9 cellular contexts compared by ENCODE assay signal in genomic region chr4:13980317-13980716, GRCh38.
DNase-seq lines count a peak whose midpoint lies in the region; ATAC-seq, FAIRE-seq and TF ChIP-seq lines count a peak whose summit lies in the region.
"Had no signal": no experiment of that assay in that cellular context is flagged by ENCODE, and none has a peak within 500 bp of the region (broad histone marks: within the 10 kb centered on the region; RNA-seq: fewer than 3 reads in every experiment).

No MANE protein-coding gene starts in this region.

- H4K20me1 ChIP-seq in mammary epithelial cell (ENCODE audit: insufficient read depth, low read length), result no peaks in the 10 kb centered on the region

- TF ChIP-seq CTCF in mammary epithelial cell (conservative IDR thresholded peaks at IDR 0.05 in 1 of 2, IDR thresholded peaks at IDR 0.05 in 1 of 2; ENCODE audit: extremely low read depth in 1 of 2, insufficient read depth in 1 of 2, low read depth in 1 of 2, low read length in 2 of 2), result no peak

- H3K27me3 ChIP-seq in mammary epithelial cell (ENCODE audit: insufficient read depth, low read length) (peaks cover 30% of the 10 kb centered on the region), small intestine (ENCODE audit: control insufficient read depth in 2 of 2, insufficient read depth in 2 of 2, low read length in 2 of 2) (no peaks in the 10 kb centered on the region)

- H2AFZ ChIP-seq in mammary epithelial cell (ENCODE audit: low read depth, low read length), result no peak overlapping the region

- ATAC-seq in GM19452 (IDR thresholded peaks at IDR 0.05; ENCODE audit: unreplicated experiment) (peak; percentile 70), HG03558 (IDR thresholded peaks at IDR 0.05; ENCODE audit: extremely low read depth, unreplicated experiment) (peak; percentile 44)
- ATAC-seq in stimulated activated memory B cell treated with anti-CD40 and anti-IgM and Interleukin-4, amounts not matched to agents 10 μg/mL and 1 μg/mL and 100 μg/mL, for 72 hours, result no peak
- ATAC-seq: effector memory CD8-positive, alpha-beta T cell had no signal

- H3K9ac ChIP-seq in mammary epithelial cell (ENCODE audit: insufficient read depth, low read length), result no peak overlapping the region

- H3K36me3 Mint-ChIP-seq in stimulated activated memory B cell treated with anti-CD40 and anti-IgM and Interleukin-4, amounts not matched to agents 10 μg/mL and 1 μg/mL and 100 μg/mL, for 72 hours, result no peaks in the 10 kb centered on the region

- H3K27ac ChIP-seq in mammary epithelial cell (ENCODE audit: insufficient read depth, low read depth, low read length) (no peak overlapping the region), small intestine (ENCODE audit: low read depth in 1 of 2, low read length in 1 of 2) (no peak overlapping the region)

- H3K4me1 ChIP-seq in mammary epithelial cell (ENCODE audit: insufficient read depth, low read length), result peaks cover 8% of the 10 kb centered on the region
- peaks cover 3 to 5% of the 10 kb centered on the region in 2 donors for H3K4me1 ChIP-seq in small intestine (ENCODE audit: control insufficient read depth in 2 of 2, insufficient read depth in 1 of 2, low read depth in 1 of 2, low read length in 1 of 2)

- dilution Hi-C loops in mammary epithelial cell (cut with HindIII; ENCODE audit: low sequenced_read_pairs), result loop anchor here (5.0 kb wide), 1 partner anchor 58 kb away; no protein-coding TSS in a partner anchor

- H3K4me3 ChIP-seq in mammary epithelial cell (replicated peaks in 1 of 3; ENCODE audit: insufficient read depth in 1 of 3, low read depth in 2 of 3, low read length in 3 of 3) (no peak overlapping the region), small intestine (ENCODE audit: low read depth in 1 of 2, low read length in 2 of 2) (no peak overlapping the region)

- no peak for FAIRE-seq in small intestine (lab: Jason Lieb, UNC)

- H3K36me3 ChIP-seq in mammary epithelial cell (ENCODE audit: insufficient read depth, low read length), result no peaks in the 10 kb centered on the region
- H3K36me3 ChIP-seq in small intestine (ENCODE audit: control insufficient read depth in 2 of 2, insufficient read depth in 2 of 2, low read length in 2 of 2), result no peaks in the 10 kb centered on the region

- peaks cover 6% of the 10 kb centered on the region for H3K9me3 Mint-ChIP-seq in stimulated activated memory B cell treated with anti-CD40 and anti-IgM and Interleukin-4, amounts not matched to agents 10 μg/mL and 1 μg/mL and 100 μg/mL, for 72 hours

- 44% methylated on average over 2 of the region's 2 CpGs for WGBS in mammary epithelial cell (ENCODE audit: low coverage, missing lambda C conversion rate)
- 24 to 74% (median 59%) methylated on average over 2 of the region's 2 CpGs for WGBS in small intestine, 3 donors

- H3K27ac Mint-ChIP-seq in stimulated activated memory B cell treated with anti-CD40 and anti-IgM and Interleukin-4, amounts not matched to agents 10 μg/mL and 1 μg/mL and 100 μg/mL, for 72 hours, result no peak overlapping the region
- H3K27ac Mint-ChIP-seq: effector memory CD8-positive, alpha-beta T cell; natural killer cell treated with Interleukin-12 subunit alpha and Interleukin-12 subunit beta and Interleukin-15 and Interleukin-18, amount 100 ng/mL, for 72 hours had no signal

- no peaks in the 10 kb centered on the region for H3K79me2 ChIP-seq in mammary epithelial cell (ENCODE audit: insufficient read depth, low read length)

- BruUV-seq in mammary epithelial cell (replicated peaks; lab: Mats Ljungman, UMichigan), result no TSS peak

- no peaks in the 10 kb centered on the region for H3K27me3 Mint-ChIP-seq in stimulated activated memory B cell treated with anti-CD40 and anti-IgM and Interleukin-4, amounts not matched to agents 10 μg/mL and 1 μg/mL and 100 μg/mL, for 72 hours
- H3K27me3 Mint-ChIP-seq: effector memory CD8-positive, alpha-beta T cell had no signal

- peaks cover 2% of the 10 kb centered on the region for H3K9me3 ChIP-seq in mammary epithelial cell (replicated peaks; ENCODE audit: insufficient read depth, low read length)
- H3K9me3 ChIP-seq in small intestine (ENCODE audit: control insufficient read depth, low read depth), result no peaks in the 10 kb centered on the region

- in situ Hi-C loops in mammary epithelial cell (cut with MboI; ENCODE audit: low sequenced_read_pairs in 2 of 2), result no loop called here

- CTCF ChIA-PET in mammary epithelial cell (lab: Charles Lee; ENCODE audit: low non-redundant PET), result no interaction called here

- no peak overlapping the region for H3K4me3 Mint-ChIP-seq in stimulated activated memory B cell treated with anti-CD40 and anti-IgM and Interleukin-4, amounts not matched to agents 10 μg/mL and 1 μg/mL and 100 μg/mL, for 72 hours
- H3K4me3 Mint-ChIP-seq: effector memory CD8-positive, alpha-beta T cell; natural killer cell treated with Interleukin-12 subunit alpha and Interleukin-12 subunit beta and Interleukin-15 and Interleukin-18, amount 100 ng/mL, for 72 hours had no signal

- DNase-seq in mammary epithelial cell, result peak; percentile 94
- DNase-seq in small intestine, result peak; percentile 43
- no peak for DNase-seq in NCI-H1436 treated with DMSO at 0.1 percent for 48 hours (lab: John Stamatoyannopoulos, UW)
- DNase-seq in hippocampal formation (lab: John Stamatoyannopoulos, UW), result no peak
- DNase-seq: effector memory CD8-positive, alpha-beta T cell had no signal

- H3K4me2 ChIP-seq in mammary epithelial cell (ENCODE audit: insufficient read depth, low read depth, low read length), result peak overlapping the region; percentile 24

- intact Hi-C loops in mammary epithelial cell (cut with micrococcal nuclease), result no loop called here

- peaks cover 12% of the 10 kb centered on the region for H3K4me1 Mint-ChIP-seq in stimulated activated memory B cell treated with anti-CD40 and anti-IgM and Interleukin-4, amounts not matched to agents 10 μg/mL and 1 μg/mL and 100 μg/mL, for 72 hours

Comparison
In these comparisons a context has a peak if more than half of its experiments do, and no peak if none do; other contexts are left out.
1. DNase-seq: peak in mammary epithelial cell (single experiment) and small intestine (single experiment); none in NCI-H1436 treated with DMSO at 0.1 percent for 48 hours (single experiment) and hippocampal formation (0 of 2).